In the genomic region with DNA sequence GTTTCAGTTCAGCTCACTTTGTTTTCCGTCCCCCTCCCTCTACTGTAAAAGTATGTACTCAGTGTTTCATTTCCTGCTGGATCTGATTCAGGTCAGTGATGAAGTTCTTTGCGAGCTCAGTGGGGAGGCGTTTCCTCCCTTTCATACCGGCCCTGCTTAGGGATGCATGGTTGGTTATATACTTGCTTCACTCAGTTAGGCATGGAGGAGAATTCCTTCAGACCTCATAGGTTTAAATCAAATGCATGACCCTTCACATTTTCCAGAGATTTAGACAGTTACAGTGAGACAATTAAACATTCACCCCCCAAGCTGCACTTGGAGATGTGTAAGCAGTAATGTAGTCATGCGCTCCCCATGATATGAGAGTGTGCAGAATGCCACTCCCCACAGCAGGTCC, we compare ENCODE assay signal across 7 cellular contexts.
DNase-seq lines count a peak whose midpoint lies in the region; ATAC-seq, FAIRE-seq and TF ChIP-seq lines count a peak whose summit lies in the region.
"Not testable (repeated sequence)": the region's sequence is repeated elsewhere in the genome, so short reads cannot be mapped to it uniquely, and the experiment has no call there.

No MANE protein-coding gene starts in this region.

- FAIRE-seq in endothelial cell of umbilical vein (lab: Jason Lieb, UNC): not testable (repeated sequence)

- not testable (repeated sequence) for H3K9me1 ChIP-seq in endothelial cell of umbilical vein (replicated peaks; ENCODE audit: control insufficient read depth, extremely low read depth, insufficient read depth, low read length)

- RAD21 ChIA-PET in HCT116 (lab: Charles Lee; ENCODE audit: low non-redundant PET in 1 of 2, low total read pairs in 2 of 2, uncharacterized antibody in 2 of 2, unreplicated experiment in 2 of 2): not testable (repeated sequence)

- POLR2A ChIA-PET in HCT116 (lab: Charles Lee); PC-3 (lab: Charles Lee; ENCODE audit: unreplicated experiment); SK-N-SH (lab: Yijun Ruan, JAX); endothelial cell of umbilical vein (lab: Charles Lee): not testable (repeated sequence)

- H3K4me1 Mint-ChIP-seq in osteocyte (ENCODE audit: unreplicated experiment): peaks cover 20% of the 10 kb centered on the region

- H3K9me2 ChIP-seq in HCT116 (ENCODE audit: insufficient read depth); PC-3 (replicated peaks; ENCODE audit: low read length); SK-N-SH: not testable (repeated sequence)

- WGBS in SK-N-SH (ENCODE audit: low lambda C conversion rate): 0% methylated on average over 1 of the region's 5 CpGs

- dilution Hi-C loops in endothelial cell of umbilical vein (cut with MboI; ENCODE audit: extremely low pct_ligation_motif_present, low sequenced_read_pairs): not testable (repeated sequence)

- H3K4me2 ChIP-seq in HCT116 (ENCODE audit: low read length) (peak overlapping the region; percentile 43; the same call in 1 of the 2 replicates), SK-N-SH (peak overlapping the region; percentile 71; the same call in 1 of the 2 replicates)
- not testable (repeated sequence) for H3K4me2 ChIP-seq in PC-3 (ENCODE audit: low read length); endothelial cell of umbilical vein (ENCODE audit: insufficient read depth, low read length)

- TF ChIP-seq CTCF in HCT116 (IDR thresholded peaks at IDR 0.05 in 2 of 3, conservative IDR thresholded peaks at IDR 0.05 in 1 of 3; ENCODE audit: borderline replicate concordance in 1 of 3, insufficient read depth in 1 of 3, low read depth in 2 of 3, low read length in 2 of 3); PC-3 (conservative IDR thresholded peaks at IDR 0.05; ENCODE audit: low read depth, low read length); SK-N-SH (IDR thresholded peaks at IDR 0.05); endothelial cell of umbilical vein (IDR thresholded peaks at IDR 0.05; ENCODE audit: extremely low read depth in 1 of 2, insufficient read depth in 1 of 2, low read depth in 1 of 2, low read length in 2 of 2); left ventricle myocardium inferior (IDR thresholded peaks at IDR 0.05; ENCODE audit: borderline replicate concordance); osteocyte (IDR thresholded peaks at IDR 0.05): not testable (repeated sequence)

- ATAC-seq in HCT116, PC-3: not testable (repeated sequence)

- H3K4me3 Mint-ChIP-seq in osteocyte (ENCODE audit: unreplicated experiment): not testable (repeated sequence)

- not testable (repeated sequence) for H3K9me3 ChIP-seq in HCT116 (ENCODE audit: control insufficient read depth in 1 of 2, insufficient read depth in 1 of 2, low read depth in 1 of 2, low read length in 2 of 2); PC-3 (ENCODE audit: low read length); SK-N-SH; endothelial cell of umbilical vein (replicated peaks; ENCODE audit: control insufficient read depth, insufficient read depth, low read length); left ventricle myocardium inferior (replicated peaks)

- H2AFZ ChIP-seq in ACC112 (ENCODE audit: low read length, unreplicated experiment); HCT116 (ENCODE audit: low read depth, low read length, poor library complexity, severe bottlenecking); PC-3 (ENCODE audit: low read length); SK-N-SH (ENCODE audit: low read depth); endothelial cell of umbilical vein (ENCODE audit: low read depth, low read length): not testable (repeated sequence)

- H3K4me1 ChIP-seq in ACC112 (ENCODE audit: control insufficient read depth, insufficient read depth, low read length, unreplicated experiment) (peaks cover 16% of the 10 kb centered on the region), HCT116 (ENCODE audit: control insufficient read depth in 1 of 2, insufficient read depth in 2 of 2, low read length in 2 of 2) (peaks cover 0 to 25% of the 10 kb centered on the region in 2 experiments; a peak in 2 of 4 replicates), SK-N-SH (ENCODE audit: control insufficient read depth in 1 of 2, insufficient read depth in 2 of 2, low read depth in 1 of 2, low read length in 1 of 2) (peaks cover 0 to 11% of the 10 kb centered on the region in 2 experiments; a peak in 1 of 4 replicates)
- not testable (repeated sequence) for H3K4me1 ChIP-seq in PC-3 (ENCODE audit: insufficient read depth, low read length); endothelial cell of umbilical vein (ENCODE audit: control insufficient read depth, extremely low read depth, insufficient read depth, low read length); left ventricle myocardium inferior

- CTCF ChIA-PET in HCT116 (lab: Charles Lee); PC-3 (lab: Charles Lee); SK-N-SH (lab: Yijun Ruan, JAX); endothelial cell of umbilical vein (lab: Charles Lee): not testable (repeated sequence)

- H3K27ac ChIP-seq in ACC112 (ENCODE audit: low read depth, low read length) (peak overlapping the region; percentile 96), HCT116 (ENCODE audit: low read depth, low read length) (peak overlapping the region; percentile 58), PC-3 (ENCODE audit: low read length) (peak overlapping the region; percentile 65), SK-N-SH (ENCODE audit: low read depth in 2 of 2, low read length in 1 of 2) (peak overlapping the region in 1 of 2 experiments; percentile 96; a peak in 2 of 4 replicates), endothelial cell of umbilical vein (ENCODE audit: insufficient read depth, low read depth, low read length) (peak overlapping the region; percentile 65), left ventricle myocardium inferior (replicated peaks) (peak overlapping the region; percentile 73)

- not testable (repeated sequence) for H3K4me3 ChIP-seq in ACC112 (ENCODE audit: low read depth, low read length); HCT116 (replicated peaks in 1 of 2; ENCODE audit: low read depth in 1 of 2, low read length in 2 of 2); PC-3 (ENCODE audit: low read length); SK-N-SH (ENCODE audit: low read depth in 2 of 2, low read length in 1 of 2); endothelial cell of umbilical vein (replicated peaks in 1 of 3; ENCODE audit: insufficient read depth in 1 of 3, low read depth in 1 of 3, low read length in 3 of 3); left ventricle myocardium inferior

- BruUV-seq in HCT116 (replicated peaks; lab: Mats Ljungman, UMichigan) (TSS peak; percentile 83), PC-3 (replicated peaks; lab: Mats Ljungman, UMichigan) (TSS peak; percentile 82), endothelial cell of umbilical vein (replicated peaks; lab: Mats Ljungman, UMichigan) (TSS peak; percentile 76)

- not testable (repeated sequence) for H3K79me2 ChIP-seq in ACC112 (ENCODE audit: control insufficient read depth, insufficient read depth, low read length, unreplicated experiment); HCT116 (ENCODE audit: insufficient read depth, low read length); PC-3 (ENCODE audit: low read length); SK-N-SH (ENCODE audit: insufficient read depth); endothelial cell of umbilical vein (ENCODE audit: control insufficient read depth, insufficient read depth, low read length)

- intact Hi-C loops in HCT116 (cut with micrococcal nuclease); PC-3 (cut with micrococcal nuclease); endothelial cell of umbilical vein (cut with micrococcal nuclease); left ventricle myocardium inferior (cut with micrococcal nuclease): not testable (repeated sequence)

- DNase-seq in HCT116 (ENCODE audit: low read depth, low spot score); PC-3; SK-N-SH; endothelial cell of umbilical vein (ENCODE audit: low read depth, low spot score); left ventricle myocardium inferior; osteocyte (ENCODE audit: extremely low spot score, unreplicated experiment): not testable (repeated sequence)

- H3K36me3 ChIP-seq in ACC112 (ENCODE audit: insufficient read depth, low read length); HCT116 (ENCODE audit: control insufficient read depth in 1 of 2, insufficient read depth in 2 of 2, low read length in 2 of 2); PC-3 (ENCODE audit: low read depth, low read length); SK-N-SH (replicated peaks in 1 of 2; ENCODE audit: control insufficient read depth in 1 of 2, insufficient read depth in 2 of 2, low read length in 1 of 2); endothelial cell of umbilical vein (ENCODE audit: control insufficient read depth in 2 of 2, extremely low read depth in 1 of 2, insufficient read depth in 2 of 2, low read length in 2 of 2); left ventricle myocardium inferior: not testable (repeated sequence)

- H3K27me3 ChIP-seq in ACC112 (ENCODE audit: insufficient read depth, low read length); HCT116 (ENCODE audit: insufficient read depth, low read length); PC-3 (ENCODE audit: low read length); SK-N-SH (ENCODE audit: insufficient read depth); endothelial cell of umbilical vein (ENCODE audit: control insufficient read depth in 2 of 2, insufficient read depth in 2 of 2, low read length in 2 of 2); left ventricle myocardium inferior (ENCODE audit: low read depth): not testable (repeated sequence)

- not testable (repeated sequence) for H3F3A ChIP-seq in PC-3 (ENCODE audit: low read length, unreplicated experiment)
- peaks cover 11% of the 10 kb centered on the region for H3F3A ChIP-seq in SK-N-SH (replicated peaks; ENCODE audit: insufficient read depth)

- TF ChIP-seq POLR2A in HCT116 (IDR thresholded peaks at IDR 0.05; ENCODE audit: borderline replicate concordance, extremely low read depth, insufficient read depth, insufficient read length); endothelial cell of umbilical vein (IDR thresholded peaks at IDR 0.05; ENCODE audit: low read depth, low read length): not testable (repeated sequence)

- not testable (repeated sequence) for TF ChIP-seq EP300 in SK-N-SH (IDR thresholded peaks at IDR 0.05; ENCODE audit: borderline replicate concordance in 1 of 2, low read depth in 1 of 2, low read length in 1 of 2)

- H3K27me3 Mint-ChIP-seq in osteocyte (ENCODE audit: unreplicated experiment): not testable (repeated sequence)

- H3K9me3 Mint-ChIP-seq in osteocyte (ENCODE audit: unreplicated experiment): not testable (repeated sequence)

- TF ChIP-seq RAD21 in HCT116 (IDR thresholded peaks at IDR 0.05; ENCODE audit: low read depth); SK-N-SH (IDR thresholded peaks at IDR 0.05; ENCODE audit: low read length): not testable (repeated sequence)

- H3K27ac Mint-ChIP-seq in osteocyte (ENCODE audit: unreplicated experiment): peak overlapping the region; percentile 78

- H3K36me3 Mint-ChIP-seq in osteocyte (ENCODE audit: unreplicated experiment): not testable (repeated sequence)

- not testable (repeated sequence) for H3K9ac ChIP-seq in HCT116 (ENCODE audit: low read length); PC-3 (ENCODE audit: low read length); endothelial cell of umbilical vein (replicated peaks; ENCODE audit: extremely low read depth, insufficient read depth, low read length)
- H3K9ac ChIP-seq in SK-N-SH: peak overlapping the region; percentile 81; the same call in 1 of the 2 replicates

- H4K20me1 ChIP-seq in HCT116 (ENCODE audit: insufficient read depth); PC-3 (ENCODE audit: low read length); SK-N-SH (ENCODE audit: insufficient read depth); endothelial cell of umbilical vein (replicated peaks; ENCODE audit: control insufficient read depth, extremely low read depth, insufficient read depth, low read length): not testable (repeated sequence)
